ENCODE assay signal across 23 cellular contexts in genomic region chr9:87572719-87573118, GRCh38.
"Had no signal": no experiment of that assay in that cellular context is flagged by ENCODE, and none has a peak within 500 bp of the region (broad histone marks: within the 10 kb centered on the region; RNA-seq: fewer than 3 reads in every experiment).

No MANE protein-coding gene starts in this region.

- H3K9me3 Mint-ChIP-seq: activated T-cell treated with anti-CD3 and anti-CD28 coated beads, Interleukin-2, amount 50 U/mL, for 4 hours; activated T-helper 2 cell treated with anti-CD3 and anti-CD28 coated beads, Interferon-gamma antibody, Interleukin-2, Interleukin-4, amounts not matched to agents 10 μg/mL and 5 μg/mL and 100 μg/mL, durations not matched to agents 14 hours and 24 hours and 36 hours; effector memory CD8-positive, alpha-beta T cell; memory B cell; naive B cell; neural crest cell had no signal

- H3K4me3 ChIP-seq: cardiac muscle cell, mucosa of descending colon, tibial artery had no signal

- H3K4me3 Mint-ChIP-seq: activated T-cell treated with anti-CD3 and anti-CD28 coated beads, Interleukin-2, amount 50 U/mL, for 4 hours; effector memory CD8-positive, alpha-beta T cell; memory B cell; naive B cell; neural crest cell had no signal

- H3K27ac ChIP-seq: cardiac muscle cell, tibial artery had no signal

- H3K4me1 Mint-ChIP-seq: memory B cell, naive B cell had no signal

- H3K36me3 Mint-ChIP-seq: memory B cell, naive B cell had no signal

- H3K27me3 Mint-ChIP-seq: effector memory CD8-positive, alpha-beta T cell; memory B cell; naive B cell had no signal

- ATAC-seq: activated T-cell treated with anti-CD3 and anti-CD28 coated beads, Interleukin-2, amount 50 U/mL, for 4 hours; effector memory CD8-positive, alpha-beta T cell; esophagus mucosa; left ventricle myocardium superior; mucosa of descending colon had no signal

- DNase-seq: activated CD4-positive, alpha-beta T cell treated with anti-CD3 and anti-CD28 coated beads for 4 hours; activated CD4-positive, alpha-beta T cell treated with anti-CD3 and anti-CD28 coated beads, Interleukin-2, amount 50 U/mL, for 48 hours; activated CD4-positive, CD25-positive, alpha-beta regulatory T cell; activated CD8-positive, alpha-beta memory T cell treated with anti-CD3 and anti-CD28 coated beads, Interleukin-2, amount 50 U/mL, for 48 hours; activated naive CD4-positive, alpha-beta T cell treated with Interleukin-2 at 50 U/mL for 16 hours; activated T-cell treated with anti-CD3 and anti-CD28 coated beads, Interleukin-2, amount 50 U/mL, for 4 hours; amygdala; dermis blood vessel endothelial cell; effector memory CD8-positive, alpha-beta T cell; glutamatergic neuron; left ventricle myocardium superior; mucosa of descending colon; naive B cell; occipital lobe; stimulated activated CD4-positive, alpha-beta T cell treated with anti-CD3 and anti-CD28 coated beads, Interleukin-4, amount 100 ng/mL, for 24 hours; stimulated activated naive CD4-positive, alpha-beta T cell treated with Interleukin-2 at 50 U/mL for 16 hours; T1000; tibial artery had no signal

- H3K27ac Mint-ChIP-seq: activated T-helper 2 cell treated with anti-CD3 and anti-CD28 coated beads, Interferon-gamma antibody, Interleukin-2, Interleukin-4, amounts not matched to agents 10 μg/mL and 5 μg/mL and 100 μg/mL, durations not matched to agents 14 hours and 24 hours and 36 hours; effector memory CD8-positive, alpha-beta T cell; memory B cell; naive B cell had no signal

- H3K27me3 ChIP-seq: cardiac muscle cell, tibial artery had no signal
